8 cellular contexts compared by ENCODE assay signal in genomic region chr13:33543089-33543459, GRCh38.
DNase-seq lines count a peak whose midpoint lies in the region; ATAC-seq and TF ChIP-seq lines count a peak whose summit lies in the region.

No MANE protein-coding gene starts in this region.

- H3K27me3 ChIP-seq in WERI-Rb-1 (ENCODE audit: insufficient read depth, low read depth, severe bottlenecking) (no peaks in the 10 kb centered on the region), heart left ventricle (no peaks in the 10 kb centered on the region), skeletal muscle tissue (ENCODE audit: control insufficient read depth in 3 of 3, insufficient read depth in 3 of 3, low read length in 3 of 3) (no peaks in the 10 kb centered on the region)

- POLR2A ChIA-PET in HEK293T (lab: Yijun Ruan, JAX) = interaction anchor here (0.6 to 1.5 kb wide), 9 partner anchors 10 to 962 kb away, joined by 3 to 9 read pairs (median 4); partner anchors contain the start of genes PDS5B and STARD13

- no peak for TF ChIP-seq CTCF in WERI-Rb-1 (IDR thresholded peaks at IDR 0.05; ENCODE audit: low read depth, low read length)
- TF ChIP-seq CTCF in heart left ventricle (IDR thresholded peaks at IDR 0.05) = no peak

- no peak for DNase-seq in HEK293T (ENCODE audit: extremely low spot score)
- no peak for DNase-seq in WERI-Rb-1
- no peak for DNase-seq in heart left ventricle
- no peak for DNase-seq in DMS 273 (lab: John Stamatoyannopoulos, UW; ENCODE audit: unreplicated experiment)
- no peak for DNase-seq in activated CD8-positive, alpha-beta memory T cell treated with anti-CD3 and anti-CD28 coated beads, Interleukin-2, amount 50 U/mL, for 48 hours

- H3K9ac ChIP-seq in ES-I3 (ENCODE audit: low read depth, low read length) = peak overlapping the region; percentile 70
- peak overlapping the region; percentile 86 to 97 (median 91) for H3K9ac ChIP-seq in skeletal muscle tissue (ENCODE audit: low read depth in 1 of 3, low read length in 3 of 3)

- H3K36me3 ChIP-seq in ES-I3 (ENCODE audit: insufficient read depth, low read length) (no peaks in the 10 kb centered on the region), WERI-Rb-1 (no peaks in the 10 kb centered on the region), heart left ventricle (no peaks in the 10 kb centered on the region), skeletal muscle tissue (ENCODE audit: control insufficient read depth in 3 of 3, insufficient read depth in 3 of 3, low read length in 3 of 3) (no peaks in the 10 kb centered on the region)

- H3K9me3 ChIP-seq in ES-I3 (ENCODE audit: control insufficient read depth, insufficient read depth, low read length) (no peaks in the 10 kb centered on the region), WERI-Rb-1 (ENCODE audit: severe bottlenecking) (no peaks in the 10 kb centered on the region), heart left ventricle (no peaks in the 10 kb centered on the region), skeletal muscle tissue (ENCODE audit: control insufficient read depth in 3 of 3, low read length in 3 of 3) (no peaks in the 10 kb centered on the region)

- H3K4me1 ChIP-seq in ES-I3 (ENCODE audit: insufficient read depth, low read length) = peaks cover 9% of the 10 kb centered on the region
- H3K4me1 ChIP-seq in heart left ventricle = peaks cover 6 to 50% (median 26%) of the 10 kb centered on the region in 12 donors
- peaks cover 10 to 18% (median 14%) of the 10 kb centered on the region in 3 donors for H3K4me1 ChIP-seq in skeletal muscle tissue (ENCODE audit: control insufficient read depth in 3 of 3, insufficient read depth in 3 of 3, low read length in 3 of 3)

- CTCF ChIA-PET in HEK293T (lab: Yijun Ruan, JAX) = interaction anchor here (0.6 kb wide), 2 partner anchors 181 to 290 kb away, joined by 4 read pairs; no protein-coding TSS in a partner anchor

- WGBS in heart left ventricle, 4 donors = 2 to 3% (median 3%) methylated on average over 7 of the region's 7 CpGs

- H3K27ac ChIP-seq in WERI-Rb-1 = peak overlapping the region; percentile 97
- peak overlapping the region; percentile 94 to 100 (median 97) for H3K27ac ChIP-seq in heart left ventricle
- H3K27ac ChIP-seq in skeletal muscle tissue (ENCODE audit: low read depth, low read length) = peak overlapping the region; percentile 97

- peak in 3 of 4 donors; percentile 8 to 16 (median 9) for ATAC-seq in heart left ventricle
- no peak for ATAC-seq in GM18870 (IDR thresholded peaks at IDR 0.05; ENCODE audit: unreplicated experiment)

- no peak for TF ChIP-seq POLR2A in heart left ventricle (IDR thresholded peaks at IDR 0.05)

- peak overlapping the region; percentile 92 for H3K4me3 ChIP-seq in WERI-Rb-1 (ENCODE audit: low read depth, low read length)
- H3K4me3 ChIP-seq in heart left ventricle = peak overlapping the region; percentile 27 to 63 (median 54)
- peak overlapping the region; percentile 73 to 95 (median 77) for H3K4me3 ChIP-seq in skeletal muscle tissue (ENCODE audit: low read length in 3 of 3)

- intact Hi-C loops in heart left ventricle (cut with DNase I) = loop anchor here in 9 of 10 donors (2.0 to 10.0 kb wide), 22 partner anchors 46 to 956 kb away; partner anchors contain the start of genes PDS5B (in 7 of the 9), STARD13 (in 4 of the 9), KL (in 2 of the 9) and RFC3 (in 1 of the 9)

TF ChIP-seq in HEK293T, 16 proteins besides CTCF, POLR2A, EP300 and RAD21:
- peak; percentile 42; the same call in 1 of the 2 replicates for TF ChIP-seq NFRKB (IDR thresholded peaks at IDR 0.05)
- no peak for TF ChIP-seq SP1 (IDR thresholded peaks at IDR 0.05)
- peak; percentile 11; the same call in 1 of the 2 replicates for TF ChIP-seq TARDBP (IDR thresholded peaks at IDR 0.05)
- TF ChIP-seq HDGF (IDR thresholded peaks at IDR 0.05; ENCODE audit: borderline replicate concordance) = no peak
- TF ChIP-seq FOXM1 (IDR thresholded peaks at IDR 0.05; ENCODE audit: borderline replicate concordance) = no peak
- no peak for TF ChIP-seq SUZ12 (IDR thresholded peaks at IDR 0.05)
- 0 out of 2 replicates have a peak, but pooled peaks have one; percentile 32 for TF ChIP-seq L3MBTL2 (conservative IDR thresholded peaks at IDR 0.05)
